Comparison of ENCODE assay signal across 1 cellular context in the genomic region with DNA sequence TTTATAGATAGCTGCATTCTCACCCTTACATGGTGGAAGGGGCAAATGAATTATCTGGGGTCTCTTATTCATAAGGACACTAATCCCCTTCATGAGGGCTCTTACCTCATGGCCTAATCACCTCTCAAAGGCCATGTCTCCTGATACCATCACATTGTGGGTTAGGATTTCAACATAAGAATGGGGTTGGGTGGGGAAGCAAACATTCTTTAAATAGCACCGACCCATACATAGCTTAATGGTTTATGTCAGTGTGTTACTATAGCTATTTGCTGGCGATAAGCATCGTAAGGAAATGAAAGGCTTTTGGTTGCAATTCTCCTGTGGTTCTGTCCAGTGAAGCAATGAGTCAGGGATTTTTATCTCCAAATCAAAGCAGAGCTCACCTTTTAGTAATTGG.
TF ChIP-seq lines count a peak whose summit lies in the region.

No MANE protein-coding gene starts in this region.

TF ChIP-seq in K562, 482 proteins besides CTCF, POLR2A, EP300 and RAD21 (continued from another document):
- TF ChIP-seq, protein P1, sequence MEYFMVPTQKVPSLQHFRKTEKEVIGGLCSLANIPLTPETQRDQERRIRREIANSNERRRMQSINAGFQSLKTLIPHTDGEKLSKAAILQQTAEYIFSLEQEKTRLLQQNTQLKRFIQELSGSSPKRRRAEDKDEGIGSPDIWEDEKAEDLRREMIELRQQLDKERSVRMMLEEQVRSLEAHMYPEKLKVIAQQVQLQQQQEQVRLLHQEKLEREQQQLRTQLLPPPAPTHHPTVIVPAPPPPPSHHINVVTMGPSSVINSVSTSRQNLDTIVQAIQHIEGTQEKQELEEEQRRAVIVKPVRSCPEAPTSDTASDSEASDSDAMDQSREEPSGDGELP (CRISPR knock-in tag; IDR thresholded peaks at IDR 0.05; ENCODE audit: borderline replicate concordance): no peak
- no peak for TF ChIP-seq ZBTB7A (IDR thresholded peaks at IDR 0.05; ENCODE audit: borderline replicate concordance, control insufficient read depth, low read depth, low read length)
- TF ChIP-seq HMBOX1 (IDR thresholded peaks at IDR 0.05): no peak
- TF ChIP-seq, protein P2, sequence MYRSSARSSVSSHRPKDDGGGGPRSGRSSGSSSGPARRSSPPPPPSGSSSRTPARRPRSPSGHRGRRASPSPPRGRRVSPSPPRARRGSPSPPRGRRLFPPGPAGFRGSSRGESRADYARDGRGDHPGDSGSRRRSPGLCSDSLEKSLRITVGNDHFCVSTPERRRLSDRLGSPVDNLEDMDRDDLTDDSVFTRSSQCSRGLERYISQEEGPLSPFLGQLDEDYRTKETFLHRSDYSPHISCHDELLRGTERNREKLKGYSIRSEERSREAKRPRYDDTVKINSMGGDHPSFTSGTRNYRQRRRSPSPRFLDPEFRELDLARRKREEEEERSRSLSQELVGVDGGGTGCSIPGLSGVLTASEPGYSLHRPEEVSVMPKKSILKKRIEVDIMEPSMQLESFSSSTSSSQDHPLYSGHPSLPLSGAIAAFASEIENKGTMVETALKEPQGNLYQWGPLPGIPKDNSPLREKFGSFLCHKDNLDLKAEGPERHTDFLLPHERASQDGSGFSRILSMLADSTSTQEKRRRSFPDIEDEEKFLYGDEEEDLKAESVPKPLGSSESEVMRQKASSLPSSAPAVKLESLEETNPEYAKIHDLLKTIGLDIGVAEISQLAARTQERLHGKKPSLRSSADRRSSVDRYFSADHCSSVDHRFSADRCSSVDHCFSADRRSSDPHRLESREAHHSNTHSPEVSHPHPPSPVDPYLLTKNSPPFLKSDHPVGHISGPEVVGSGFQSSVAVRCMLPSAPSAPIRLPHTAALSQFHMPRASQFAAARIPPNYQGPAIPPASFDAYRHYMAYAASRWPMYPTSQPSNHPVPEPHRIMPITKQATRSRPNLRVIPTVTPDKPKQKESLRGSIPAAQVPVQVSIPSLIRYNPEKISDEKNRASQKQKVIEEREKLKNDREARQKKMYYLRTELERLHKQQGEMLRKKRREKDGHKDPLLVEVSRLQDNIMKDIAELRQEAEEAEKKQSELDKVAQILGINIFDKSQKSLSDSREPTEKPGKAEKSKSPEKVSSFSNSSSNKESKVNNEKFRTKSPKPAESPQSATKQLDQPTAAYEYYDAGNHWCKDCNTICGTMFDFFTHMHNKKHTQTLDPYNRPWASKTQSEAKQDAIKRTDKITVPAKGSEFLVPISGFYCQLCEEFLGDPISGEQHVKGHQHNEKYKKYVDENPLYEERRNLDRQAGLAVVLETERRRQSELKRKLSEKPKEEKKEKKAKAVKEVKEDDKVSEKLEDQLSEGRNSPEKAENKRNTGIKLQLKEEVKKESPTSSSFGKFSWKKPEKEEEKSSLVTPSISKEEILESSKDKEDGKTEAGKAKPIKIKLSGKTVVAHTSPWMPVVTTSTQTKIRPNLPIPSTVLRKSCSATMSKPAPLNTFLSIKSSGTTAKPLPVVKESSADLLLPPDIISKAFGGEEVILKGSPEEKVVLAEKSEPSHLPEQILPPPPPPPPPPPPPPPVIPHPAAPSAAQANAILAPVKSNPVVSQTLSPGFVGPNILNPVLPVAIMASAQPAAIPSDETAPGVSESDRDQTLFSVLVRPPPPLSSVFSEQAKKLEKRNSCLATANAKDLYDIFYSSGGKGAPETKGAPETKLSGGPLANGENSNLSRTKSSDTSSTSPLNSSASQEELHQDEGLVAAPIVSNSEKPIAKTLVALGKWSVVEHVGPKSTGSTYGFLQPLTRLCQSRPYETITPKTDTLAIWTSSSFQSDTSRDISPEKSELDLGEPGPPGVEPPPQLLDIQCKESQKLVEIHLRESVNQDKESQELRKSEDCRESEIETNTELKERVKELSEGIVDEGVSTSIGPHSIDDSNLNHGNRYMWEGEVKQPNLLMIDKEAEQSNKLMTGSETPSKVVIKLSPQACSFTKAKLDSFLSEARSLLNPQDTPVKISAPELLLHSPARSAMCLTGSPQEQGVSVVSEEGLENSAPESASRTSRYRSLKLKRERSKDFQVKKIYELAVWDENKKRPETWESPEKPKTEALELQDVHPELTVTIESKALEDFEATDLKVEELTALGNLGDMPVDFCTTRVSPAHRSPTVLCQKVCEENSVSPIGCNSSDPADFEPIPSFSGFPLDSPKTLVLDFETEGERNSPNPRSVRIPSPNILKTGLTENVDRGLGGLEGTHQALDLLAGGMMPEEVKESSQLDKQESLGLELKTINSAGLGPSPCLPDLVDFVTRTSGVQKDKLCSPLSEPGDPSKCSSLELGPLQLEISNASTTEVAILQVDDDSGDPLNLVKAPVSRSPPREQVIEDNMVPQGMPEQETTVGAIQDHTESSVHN (IDR thresholded peaks at IDR 0.05; ENCODE audit: borderline replicate concordance in 1 of 2, low read depth in 1 of 2): no peak
- TF ChIP-seq, protein P3, sequence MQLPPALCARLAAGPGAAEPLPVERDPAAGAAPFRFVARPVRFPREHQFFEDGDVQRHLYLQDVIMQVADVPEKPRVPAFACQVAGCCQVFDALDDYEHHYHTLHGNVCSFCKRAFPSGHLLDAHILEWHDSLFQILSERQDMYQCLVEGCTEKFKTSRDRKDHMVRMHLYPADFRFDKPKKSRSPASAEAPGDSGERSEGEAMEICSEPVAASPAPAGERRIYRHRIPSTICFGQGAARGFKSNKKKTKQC (CRISPR knock-in tag; IDR thresholded peaks at IDR 0.05): no peak
- TF ChIP-seq NFE2 (IDR thresholded peaks at IDR 0.05; ENCODE audit: low read depth): 0 out of 2 replicates have a peak, but pooled peaks have one; percentile 9
